8 cellular contexts compared by ENCODE assay signal in the genomic region with DNA sequence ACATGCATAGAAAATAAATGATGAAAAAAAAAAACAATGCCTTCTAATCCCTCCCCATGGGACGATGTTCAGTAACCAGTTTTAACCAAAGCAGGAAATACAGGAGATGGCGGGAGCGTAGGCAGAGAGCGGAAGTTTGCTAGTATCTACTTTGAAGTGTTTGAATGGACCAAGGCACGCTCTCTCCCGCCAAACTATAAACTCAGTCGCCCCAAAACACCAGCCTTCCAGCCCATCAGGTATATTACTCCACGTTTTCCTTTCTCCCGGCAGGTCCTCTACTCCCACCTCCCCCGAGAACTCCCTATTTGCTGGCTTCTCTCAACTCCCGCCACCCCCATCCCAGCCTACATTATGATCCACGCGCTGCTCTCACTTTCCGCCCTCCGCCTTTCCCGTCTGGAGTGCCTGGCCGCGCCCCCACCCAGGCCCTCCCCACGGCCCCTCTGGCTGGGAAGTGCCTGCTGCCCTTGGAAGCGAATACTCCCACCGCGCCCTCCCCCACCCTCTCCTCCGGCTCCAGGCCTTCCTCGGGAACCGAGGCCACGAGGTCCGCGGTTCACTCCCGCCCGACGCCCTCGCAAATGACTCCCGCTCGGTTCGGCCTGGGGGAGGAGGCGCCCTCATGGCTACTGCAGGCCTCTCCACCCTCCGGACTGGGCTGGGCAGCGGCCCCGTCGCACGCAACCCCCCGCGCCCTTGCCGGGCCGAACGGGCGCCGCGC. TPM values are rescaled to one million over a fixed set of nuclear protein-coding genes. Genes with fewer than 3 reads are reported as not detected.
DNase-seq lines count a peak whose midpoint lies in the region; ATAC-seq and TF ChIP-seq lines count a peak whose summit lies in the region.

No MANE protein-coding gene starts in this region.

- H3K4me2 ChIP-seq in OCI-LY7 (ENCODE audit: low read length), result peak overlapping the region; percentile 92

- H3K79me2 ChIP-seq in OCI-LY7 (ENCODE audit: insufficient read depth, low read depth, low read length), result peaks cover 57% of the 10 kb centered on the region

- no peak for TF ChIP-seq CTCF in OCI-LY7 (conservative IDR thresholded peaks at IDR 0.05; ENCODE audit: low read length)
- no peak for TF ChIP-seq CTCF in esophagus muscularis mucosa (IDR thresholded peaks at IDR 0.05)

- DNase-seq in COR-L47 (lab: John Stamatoyannopoulos, UW) (peak; percentile 76), HuH-7 (ENCODE audit: low spot score) (peak; percentile 75), OCI-LY7 (ENCODE audit: low spot score) (peak; percentile 73), activated T-cell treated with anti-CD3 and anti-CD28 coated beads for 48 hours (ENCODE audit: low read depth) (peak; percentile 33), esophagus muscularis mucosa (ENCODE audit: extremely low spot score) (no peak), myocyte (ENCODE audit: low read depth) (peak; percentile 51)
- DNase-seq in stimulated activated naive CD4-positive, alpha-beta T cell treated with Interleukin-2 at 50 U/mL for 16 hours (lab: John Stamatoyannopoulos, UW), result peak; percentile 40

- ATAC-seq in GM21529 (IDR thresholded peaks at IDR 0.05; ENCODE audit: unreplicated experiment), result peak; percentile 34

- TF ChIP-seq EP300 in esophagus muscularis mucosa (IDR thresholded peaks at IDR 0.05), result no peak

- H4K20me1 ChIP-seq in OCI-LY7 (ENCODE audit: insufficient read depth, low read length), result peaks cover 42% of the 10 kb centered on the region

- H3K9me2 ChIP-seq in OCI-LY7 (ENCODE audit: insufficient read depth, low read length), result no peaks in the 10 kb centered on the region

- peaks cover 50% of the 10 kb centered on the region for H3K36me3 ChIP-seq in OCI-LY7 (ENCODE audit: insufficient read depth, low read length)
- H3K36me3 ChIP-seq in esophagus muscularis mucosa, result peaks cover 0 to 2% (median 0%) of the 10 kb centered on the region in 4 donors

- H3K4me1 ChIP-seq in OCI-LY7 (ENCODE audit: insufficient read depth, low read length, poor library complexity, severe bottlenecking) (peaks cover 56% of the 10 kb centered on the region), esophagus muscularis mucosa (peaks cover 29 to 50% (median 48%) of the 10 kb centered on the region in 4 donors)

- intact Hi-C loops in OCI-LY7 (cut with micrococcal nuclease; ENCODE audit: unreplicated experiment), result loop anchor here (2.0 to 5.0 kb wide), 2 partner anchors 577 to 794 kb away; a partner anchor contains a TSS
- intact Hi-C loops in esophagus muscularis mucosa (cut with DNase I), result loop anchor here (5.0 to 10.0 kb wide), 3 partner anchors 149 to 331 kb away; a partner anchor contains a TSS

- H2AFZ ChIP-seq in OCI-LY7 (ENCODE audit: low read length), result no peak overlapping the region; the same call in 1 of the 2 replicates

- H3K4me3 ChIP-seq in OCI-LY7 (ENCODE audit: low read depth, low read length, poor library complexity, severe bottlenecking), result peak overlapping the region; percentile 100
- H3K4me3 ChIP-seq in esophagus muscularis mucosa, result peak overlapping the region; percentile 78 to 99 (median 97)

- H3K9me3 ChIP-seq in OCI-LY7 (ENCODE audit: low read length) (peaks cover 5% of the 10 kb centered on the region; the same call in 1 of the 2 replicates), esophagus muscularis mucosa (no peaks in the 10 kb centered on the region)

- TF ChIP-seq POLR2A in esophagus muscularis mucosa (IDR thresholded peaks at IDR 0.05; ENCODE audit: low read depth), result no peak

- no TSS peak for BruUV-seq in OCI-LY7 (replicated peaks; lab: Mats Ljungman, UMichigan)

- H3K27me3 ChIP-seq in esophagus muscularis mucosa, result no peaks in the 10 kb centered on the region

- CTCF ChIA-PET in OCI-LY7 (lab: Charles Lee; ENCODE audit: unreplicated experiment), result no interaction called here

- POLR2A ChIA-PET in OCI-LY7 (lab: Charles Lee), result interaction anchor here (0.6 to 2.0 kb wide), 7 partner anchors 10 to 578 kb away, joined by 3 to 16 read pairs (median 6); no protein-coding TSS in a partner anchor

- H3K27ac ChIP-seq in OCI-LY7 (ENCODE audit: low read depth, low read length, poor library complexity, severe bottlenecking), result peak overlapping the region; percentile 79
- peak overlapping the region; percentile 96 to 100 (median 98) for H3K27ac ChIP-seq in esophagus muscularis mucosa (replicated peaks in 1 of 4)

- under 1% methylated on average over 31 of the region's 49 CpGs for WGBS in esophagus muscularis mucosa

RNA-seq across cellular contexts. Expression of a gene that starts 0.7 kb away (rescaled TPM):
- total RNA-seq in OCI-LY7 (2014; rRNA removed; shearing (Covaris generic)), result 189 and 206 TPM in 2 replicates
- total RNA-seq in OCI-LY7 (2022), result 235 and 237 TPM in 2 replicates
- total RNA-seq in esophagus muscularis mucosa, result 100 to 1,000 TPM in 2 of 4 donors, 10 to 100 TPM in 2; 86.8 to 113 (median 94.4) TPM
- total RNA-seq in myocyte, result 100 and 104 TPM in 2 replicates
- 45.2 TPM for polyA plus RNA-seq in myocyte (2012)
